ENCODE assay signal across 8 cellular contexts in the genomic region with DNA sequence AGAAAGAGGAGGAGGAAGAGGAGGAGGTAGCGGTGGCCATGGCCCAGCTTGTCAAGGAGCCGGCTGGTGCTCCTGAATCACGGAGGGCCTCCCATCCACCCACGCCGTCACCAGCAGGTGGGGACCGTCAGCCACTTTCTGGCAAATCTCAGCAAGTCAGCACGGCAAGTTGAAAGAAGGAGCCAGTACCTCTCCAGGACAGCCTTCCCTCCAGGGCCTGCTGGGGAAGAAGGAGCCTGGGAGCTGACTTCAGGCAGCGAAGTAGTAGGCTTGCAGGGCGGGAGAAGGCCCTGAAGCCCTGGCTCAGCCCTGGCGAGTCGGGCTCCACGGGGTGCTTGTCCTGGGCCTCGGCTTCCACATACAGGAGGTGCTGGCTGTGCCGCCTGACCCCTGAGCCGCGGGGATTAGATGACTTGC.
DNase-seq lines count a peak whose midpoint lies in the region; ATAC-seq and TF ChIP-seq lines count a peak whose summit lies in the region.

No MANE protein-coding gene starts in this region.

- H3K9me3 ChIP-seq in PC-3 (ENCODE audit: low read length) (no peaks in the 10 kb centered on the region), heart right ventricle (no peaks in the 10 kb centered on the region), gastrocnemius medialis (no peaks in the 10 kb centered on the region)

- in situ Hi-C loops in gastrocnemius medialis (cut with MboI; ENCODE audit: low sequenced_read_pairs in 4 of 4) = loop anchor here in 3 of 4 donors (5.0 to 25.0 kb wide), 4 partner anchors 237 to 297 kb away; no protein-coding TSS in a partner anchor

- intact Hi-C loops in PC-3 (cut with micrococcal nuclease) = loop anchor here (1.0 kb wide), 1 partner anchor 290 kb away; no protein-coding TSS in a partner anchor
- intact Hi-C loops in heart right ventricle (cut with DNase I) = loop anchor here in 9 of 10 donors (1.0 to 5.0 kb wide), 8 partner anchors 122 to 290 kb away; no protein-coding TSS in a partner anchor
- intact Hi-C loops in gastrocnemius medialis (cut with DNase I; ENCODE audit: low total_unique reads) = loop anchor here (1.0 kb wide), 1 partner anchor 288 kb away; no protein-coding TSS in a partner anchor

- no peak overlapping the region for H3K4me2 ChIP-seq in PC-3 (ENCODE audit: low read length)

- H3K27me3 ChIP-seq in GM06990 (replicated peaks; ENCODE audit: control insufficient read depth, insufficient read depth, low read length) = no peaks in the 10 kb centered on the region
- peaks cover 26% of the 10 kb centered on the region for H3K27me3 ChIP-seq in PC-3 (ENCODE audit: low read length)
- no peaks in the 10 kb centered on the region for H3K27me3 ChIP-seq in heart right ventricle
- no peaks in the 10 kb centered on the region for H3K27me3 ChIP-seq in gastrocnemius medialis

- no peaks in the 10 kb centered on the region for H4K20me1 ChIP-seq in PC-3 (ENCODE audit: low read length)

- H3K9ac ChIP-seq in PC-3 (ENCODE audit: low read length) = no peak overlapping the region

- ATAC-seq in PC-3 (peak; percentile 90), heart right ventricle (peak; percentile 89 to 97 (median 92)), gastrocnemius medialis (peak; percentile 92 to 95), HG03139 (IDR thresholded peaks at IDR 0.05; ENCODE audit: unreplicated experiment) (no peak), GM19351 (IDR thresholded peaks at IDR 0.05; ENCODE audit: unreplicated experiment) (no peak), HG03439 (IDR thresholded peaks at IDR 0.05; ENCODE audit: unreplicated experiment) (no peak)

- H3K4me3 ChIP-seq in GM06990 (replicated peaks; ENCODE audit: low read depth, low read length) (no peak overlapping the region), PC-3 (ENCODE audit: low read length) (no peak overlapping the region), heart right ventricle (no peak overlapping the region), gastrocnemius medialis (no peak overlapping the region)

- H3K27ac ChIP-seq in PC-3 (ENCODE audit: low read length) = no peak overlapping the region
- no peak overlapping the region for H3K27ac ChIP-seq in heart right ventricle
- no peak overlapping the region for H3K27ac ChIP-seq in gastrocnemius medialis

- H3K36me3 ChIP-seq in GM06990 (ENCODE audit: control insufficient read depth, insufficient read depth, low read length) (no peaks in the 10 kb centered on the region), PC-3 (ENCODE audit: low read depth, low read length) (no peaks in the 10 kb centered on the region), heart right ventricle (no peaks in the 10 kb centered on the region), gastrocnemius medialis (no peaks in the 10 kb centered on the region)

- TF ChIP-seq POLR2A in gastrocnemius medialis (IDR thresholded peaks at IDR 0.05) = no peak

- no peaks in the 10 kb centered on the region for H3K9me2 ChIP-seq in PC-3 (replicated peaks; ENCODE audit: low read length)

- CTCF ChIA-PET in PC-3 (lab: Charles Lee) = interaction anchor here (0.6 to 1.5 kb wide), 3 partner anchors 234 to 290 kb away, joined by 3 to 10 read pairs (median 8); no protein-coding TSS in a partner anchor

- TF ChIP-seq CTCF in GM06990 (IDR thresholded peaks at IDR 0.05; ENCODE audit: insufficient read depth, low read length, poor library complexity, severe bottlenecking) = peak; percentile 74
- TF ChIP-seq CTCF in PC-3 (conservative IDR thresholded peaks at IDR 0.05; ENCODE audit: low read depth, low read length) = peak; percentile 56
- peak; percentile 27 to 93 (median 69) for TF ChIP-seq CTCF in heart right ventricle (IDR thresholded peaks at IDR 0.05)
- peak; percentile 27 to 65 (median 55) for TF ChIP-seq CTCF in gastrocnemius medialis (IDR thresholded peaks at IDR 0.05 in 4 of 5, conservative IDR thresholded peaks at IDR 0.05 in 1 of 5)

- H3F3A ChIP-seq in PC-3 (ENCODE audit: low read length, unreplicated experiment) = no peaks in the 10 kb centered on the region

- H3K79me2 ChIP-seq in PC-3 (ENCODE audit: low read length) = no peaks in the 10 kb centered on the region

- H3K4me1 ChIP-seq in PC-3 (ENCODE audit: insufficient read depth, low read length) (no peaks in the 10 kb centered on the region), heart right ventricle (peaks cover 0 to 8% (median 0%) of the 10 kb centered on the region in 9 donors), gastrocnemius medialis (no peaks in the 10 kb centered on the region)

- H2AFZ ChIP-seq in PC-3 (ENCODE audit: low read length) = no peak overlapping the region

- POLR2A ChIA-PET in PC-3 (lab: Charles Lee; ENCODE audit: unreplicated experiment) = no interaction called here

- WGBS in heart right ventricle, 2 donors = 49 to 58% methylated on average over 16 of the region's 16 CpGs

- no TSS peak for BruUV-seq in PC-3 (replicated peaks; lab: Mats Ljungman, UMichigan)

- peak; percentile 64 for DNase-seq in GM06990 (ENCODE audit: extremely low read depth, insufficient read length)
- peak; percentile 66 for DNase-seq in PC-3
- peak; percentile 62 for DNase-seq in activated naive CD4-positive, alpha-beta T cell treated with anti-CD3 and anti-CD28 coated beads, Interleukin-2, amount 50 U/mL, for 16 hours
- peak; percentile 75 to 83 for DNase-seq in heart right ventricle
- DNase-seq in gastrocnemius medialis = peak; percentile 70

Comparison
In these comparisons a context has a peak if more than half of its experiments do, and no peak if none do; other contexts are left out.
1. ATAC-seq: peak in PC-3 (single experiment), heart right ventricle (8 of 8) and gastrocnemius medialis (2 of 2); none in HG03139 (single experiment), GM19351 (single experiment) and HG03439 (single experiment).
2. Peak in every context shown above with its lines, with median percentiles within 50 percentile points of each other: DNase-seq and CTCF ChIP-seq.